In genomic region chr17:48053758-48054237, GRCh38 we compare ENCODE assay signal across 1 cellular context.
TF ChIP-seq lines count a peak whose summit lies in the region.

No MANE protein-coding gene starts in this region.

TF ChIP-seq in HepG2, 621 proteins besides CTCF, POLR2A, EP300 and RAD21:
- no peak for TF ChIP-seq ZNF549 (CRISPR knock-in tag; IDR thresholded peaks at IDR 0.05)
- peak; percentile 45; the same call in 1 of the 2 replicates for TF ChIP-seq HIC2 (CRISPR knock-in tag; IDR thresholded peaks at IDR 0.05; ENCODE audit: low read depth)
- TF ChIP-seq ZNF891 (CRISPR knock-in tag; IDR thresholded peaks at IDR 0.05), result no peak
- 0 out of 2 replicates have a peak, but pooled peaks have one; percentile 9 for TF ChIP-seq ZMYM4 (CRISPR knock-in tag; IDR thresholded peaks at IDR 0.05)
